Comparison of ENCODE assay signal across 37 cellular contexts in genomic region chr5:67681703-67682102, GRCh38.
DNase-seq lines count a peak whose midpoint lies in the region; ATAC-seq, FAIRE-seq and TF ChIP-seq lines count a peak whose summit lies in the region.
"Had no signal": no experiment of that assay in that cellular context is flagged by ENCODE, and none has a peak within 500 bp of the region (broad histone marks: within the 10 kb centered on the region; RNA-seq: fewer than 3 reads in every experiment).

No MANE protein-coding gene starts in this region.

- 73% methylated on average over 2 of the region's 2 CpGs for WGBS in esophagus muscularis mucosa
- WGBS in gastroesophageal sphincter (ENCODE audit: low coverage in 1 of 2), 2 donors: 64 to 67% methylated on average over 2 of the region's 2 CpGs

- TF ChIP-seq EP300 in esophagus muscularis mucosa (IDR thresholded peaks at IDR 0.05) (no peak), gastroesophageal sphincter (IDR thresholded peaks at IDR 0.05) (no peak)

- no peaks in the 10 kb centered on the region for H3K36me3 Mint-ChIP-seq in activated CD4-positive, alpha-beta T cell treated with anti-CD3 and anti-CD28 coated beads, Interleukin-2, amount 10 ng/mL, durations not matched to agents 24 days and 14 days (ENCODE audit: low read depth)
- H3K36me3 Mint-ChIP-seq in progenitor cell of endocrine pancreas (ENCODE audit: insufficient read depth): no peaks in the 10 kb centered on the region
- H3K36me3 Mint-ChIP-seq: CD14-positive monocyte; CD4-positive, alpha-beta memory T cell; CD4-positive, CD25-positive, alpha-beta regulatory T cell; CD8-positive, alpha-beta T cell had no signal

- H3K36me3 ChIP-seq in esophagus muscularis mucosa (no peaks in the 10 kb centered on the region), gastroesophageal sphincter (no peaks in the 10 kb centered on the region)
- no peaks in the 10 kb centered on the region for H3K36me3 ChIP-seq in effector memory CD4-positive, alpha-beta T cell (ENCODE audit: control insufficient read depth, insufficient read depth, low read length)
- H3K36me3 ChIP-seq: BE2C; BLaER1; BLaER1 treated with 17β-estradiol and CSF1 and Interleukin-3, amounts not matched to agents 10 nM and 100 nM had no signal

- H3K27ac Mint-ChIP-seq in activated CD4-positive, alpha-beta T cell treated with anti-CD3 and anti-CD28 coated beads, Interleukin-2, amount 10 ng/mL, durations not matched to agents 24 days and 14 days: no peak overlapping the region
- no peak overlapping the region for H3K27ac Mint-ChIP-seq in progenitor cell of endocrine pancreas
- H3K27ac Mint-ChIP-seq: B cell; CD14-positive monocyte; CD4-positive, alpha-beta memory T cell; CD4-positive, alpha-beta T cell; CD4-positive, CD25-positive, alpha-beta regulatory T cell; CD8-positive, alpha-beta memory T cell; CD8-positive, alpha-beta T cell had no signal

- H3K4me3 Mint-ChIP-seq in activated CD4-positive, alpha-beta T cell treated with anti-CD3 and anti-CD28 coated beads, Interleukin-2, amount 10 ng/mL, durations not matched to agents 24 days and 14 days: no peak overlapping the region
- no peak overlapping the region for H3K4me3 Mint-ChIP-seq in progenitor cell of endocrine pancreas (ENCODE audit: low read depth)
- H3K4me3 Mint-ChIP-seq: B cell; CD14-positive monocyte; CD4-positive, alpha-beta memory T cell; CD4-positive, alpha-beta T cell; CD4-positive, CD25-positive, alpha-beta regulatory T cell; CD8-positive, alpha-beta memory T cell; CD8-positive, alpha-beta T cell had no signal

- peak; percentile 5 for FAIRE-seq in colon (lab: Jason Lieb, UNC)
- FAIRE-seq: A204.1, A549, D721Med had no signal

- peak overlapping the region in 3 of 4 donors; percentile 49 to 83 (median 77) for H3K27ac ChIP-seq in esophagus muscularis mucosa (replicated peaks in 1 of 4)
- peak overlapping the region in 3 of 4 donors; percentile 77 to 98 (median 80) for H3K27ac ChIP-seq in gastroesophageal sphincter
- no peak overlapping the region for H3K27ac ChIP-seq in effector memory CD4-positive, alpha-beta T cell (ENCODE audit: insufficient read depth, low read length, poor library complexity, severe bottlenecking)
- H3K27ac ChIP-seq: 22Rv1; A549; BLaER1; BLaER1 treated with 17β-estradiol and CSF1 and Interleukin-3, amounts not matched to agents 10 nM and 100 nM; C4-2B had no signal

- no peaks in the 10 kb centered on the region for H3K9me3 Mint-ChIP-seq in activated CD4-positive, alpha-beta T cell treated with anti-CD3 and anti-CD28 coated beads, Interleukin-2, amount 10 ng/mL, durations not matched to agents 24 days and 14 days
- peaks cover 9% of the 10 kb centered on the region for H3K9me3 Mint-ChIP-seq in progenitor cell of endocrine pancreas (ENCODE audit: low read depth)
- H3K9me3 Mint-ChIP-seq: CD4-positive, alpha-beta T cell; CD4-positive, CD25-positive, alpha-beta regulatory T cell; CD8-positive, alpha-beta memory T cell; CD8-positive, alpha-beta T cell had no signal

- no peak overlapping the region for H3K4me3 ChIP-seq in esophagus muscularis mucosa
- no peak overlapping the region for H3K4me3 ChIP-seq in gastroesophageal sphincter
- H3K4me3 ChIP-seq in effector memory CD4-positive, alpha-beta T cell (ENCODE audit: insufficient read depth, low read depth, low read length, poor library complexity, severe bottlenecking): no peak overlapping the region
- H3K4me3 ChIP-seq: A549; BLaER1; BLaER1 treated with 17β-estradiol and CSF1 and Interleukin-3, amounts not matched to agents 10 nM and 100 nM had no signal

- peak; percentile 4 for DNase-seq in activated CD4-positive, alpha-beta T cell treated with anti-CD3 and anti-CD28 coated beads, Interleukin-2, amount 10 ng/mL, durations not matched to agents 24 days and 14 days
- no peak for DNase-seq in activated CD4-positive, alpha-beta T cell treated with anti-CD3 and anti-CD28 coated beads, Interleukin-2, amount 50 U/mL, for 1 hour
- DNase-seq in esophagus muscularis mucosa (ENCODE audit: extremely low spot score) (no peak), UCSD-AML1 (lab: John Stamatoyannopoulos, UW; ENCODE audit: unreplicated experiment) (no peak), progenitor cell of endocrine pancreas (ENCODE audit: low spot score, unreplicated experiment) (no peak)
- no peak for DNase-seq in effector memory CD4-positive, alpha-beta T cell
- DNase-seq: 8988T; ACHN; AML-193; BE2C; C1 segment of cervical spinal cord; Caco-2; Calu3; CD4-positive, alpha-beta memory T cell; CD4-positive, alpha-beta T cell; CD4-positive, CD25-positive, alpha-beta regulatory T cell; CD8-positive, alpha-beta memory T cell; CD8-positive, alpha-beta T cell; COR-L47; DMS 273 treated with DMSO at 0.1 percent for 48 hours; DMS153; DMS53; DMS79; DMS79 treated with DMSO at 0.1 percent for 48 hours; DND-41; EL had no signal

- no peaks in the 10 kb centered on the region for H3K9me3 ChIP-seq in esophagus muscularis mucosa
- H3K9me3 ChIP-seq in gastroesophageal sphincter: no peaks in the 10 kb centered on the region
- H3K9me3 ChIP-seq in effector memory CD4-positive, alpha-beta T cell (ENCODE audit: control insufficient read depth, low read length): no peaks in the 10 kb centered on the region
- H3K9me3 ChIP-seq: A549; BE2C; BLaER1; BLaER1 treated with 17β-estradiol and CSF1 and Interleukin-3, amounts not matched to agents 10 nM and 100 nM; Caco-2 had no signal

- intact Hi-C loops in activated CD4-positive, alpha-beta T cell treated with anti-CD3 and anti-CD28 coated beads, Interleukin-2, amount 10 ng/mL, durations not matched to agents 24 days and 14 days (cut with micrococcal nuclease): no loop called here
- intact Hi-C loops in esophagus muscularis mucosa (cut with DNase I): no loop called here

- no peak for ATAC-seq in gastroesophageal sphincter
- ATAC-seq: A549; CD8-positive, alpha-beta T cell had no signal

- TF ChIP-seq POLR2A in esophagus muscularis mucosa (IDR thresholded peaks at IDR 0.05; ENCODE audit: low read depth) (no peak), gastroesophageal sphincter (IDR thresholded peaks at IDR 0.05) (no peak)

- H3K27me3 Mint-ChIP-seq in activated CD4-positive, alpha-beta T cell treated with anti-CD3 and anti-CD28 coated beads, Interleukin-2, amount 10 ng/mL, durations not matched to agents 24 days and 14 days: peaks cover 2% of the 10 kb centered on the region
- H3K27me3 Mint-ChIP-seq in progenitor cell of endocrine pancreas: no peaks in the 10 kb centered on the region

- TF ChIP-seq CTCF in esophagus muscularis mucosa (IDR thresholded peaks at IDR 0.05): no peak
- no peak for TF ChIP-seq CTCF in gastroesophageal sphincter (IDR thresholded peaks at IDR 0.05)
- no peak for TF ChIP-seq CTCF in progenitor cell of endocrine pancreas (IDR thresholded peaks at IDR 0.05; ENCODE audit: unreplicated experiment)

- H3K27me3 ChIP-seq in esophagus muscularis mucosa: no peaks in the 10 kb centered on the region
- no peaks in the 10 kb centered on the region for H3K27me3 ChIP-seq in gastroesophageal sphincter
- H3K27me3 ChIP-seq in effector memory CD4-positive, alpha-beta T cell (replicated peaks; ENCODE audit: control insufficient read depth, insufficient read depth, low read length, poor library complexity, severe bottlenecking): no peaks in the 10 kb centered on the region
- H3K27me3 ChIP-seq: BE2C; BLaER1; BLaER1 treated with 17β-estradiol and CSF1 and Interleukin-3, amounts not matched to agents 10 nM and 100 nM had no signal

- peaks cover 0 to 33% (median 32%) of the 10 kb centered on the region in 4 donors for H3K4me1 ChIP-seq in esophagus muscularis mucosa
- H3K4me1 ChIP-seq in gastroesophageal sphincter: peaks cover 3 to 37% (median 10%) of the 10 kb centered on the region in 3 donors
- no peaks in the 10 kb centered on the region for H3K4me1 ChIP-seq in effector memory CD4-positive, alpha-beta T cell (ENCODE audit: control insufficient read depth, insufficient read depth, low read length, poor library complexity, severe bottlenecking)
- H3K4me1 ChIP-seq: A549, BE2C, BLaER1, Caco-2 had no signal

- H3K4me1 Mint-ChIP-seq in activated CD4-positive, alpha-beta T cell treated with anti-CD3 and anti-CD28 coated beads, Interleukin-2, amount 10 ng/mL, durations not matched to agents 24 days and 14 days: no peaks in the 10 kb centered on the region
- no peaks in the 10 kb centered on the region for H3K4me1 Mint-ChIP-seq in progenitor cell of endocrine pancreas (ENCODE audit: low read depth)
- H3K4me1 Mint-ChIP-seq: B cell; CD14-positive monocyte; CD4-positive, alpha-beta memory T cell; CD4-positive, CD25-positive, alpha-beta regulatory T cell; CD8-positive, alpha-beta memory T cell had no signal
